ENCODE assay signal across 1 cellular context in the genomic region with DNA sequence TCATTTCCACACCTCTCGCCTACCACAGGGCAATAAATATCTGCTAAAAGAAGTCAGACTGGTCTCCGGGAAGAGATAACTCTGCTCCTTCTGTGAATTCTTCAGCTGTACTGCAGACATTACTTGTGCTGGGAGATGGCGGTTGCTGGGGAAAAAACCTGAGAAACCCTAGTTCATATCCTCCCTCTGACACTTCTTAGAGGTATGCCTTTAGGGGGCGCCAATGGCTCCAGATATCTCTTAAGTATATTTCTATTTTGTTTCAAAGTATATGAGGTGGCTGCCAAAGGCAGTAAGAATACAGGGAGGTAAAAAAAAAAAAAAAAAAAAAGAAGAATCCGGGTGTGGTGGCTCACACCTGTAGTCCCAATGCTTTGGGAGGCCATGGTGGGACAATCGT.
TF ChIP-seq lines count a peak whose summit lies in the region.

No MANE protein-coding gene starts in this region.

TF ChIP-seq in GM23338, 12 proteins besides CTCF, POLR2A, EP300 and RAD21 (continued from another document):
- TF ChIP-seq, protein P1, sequence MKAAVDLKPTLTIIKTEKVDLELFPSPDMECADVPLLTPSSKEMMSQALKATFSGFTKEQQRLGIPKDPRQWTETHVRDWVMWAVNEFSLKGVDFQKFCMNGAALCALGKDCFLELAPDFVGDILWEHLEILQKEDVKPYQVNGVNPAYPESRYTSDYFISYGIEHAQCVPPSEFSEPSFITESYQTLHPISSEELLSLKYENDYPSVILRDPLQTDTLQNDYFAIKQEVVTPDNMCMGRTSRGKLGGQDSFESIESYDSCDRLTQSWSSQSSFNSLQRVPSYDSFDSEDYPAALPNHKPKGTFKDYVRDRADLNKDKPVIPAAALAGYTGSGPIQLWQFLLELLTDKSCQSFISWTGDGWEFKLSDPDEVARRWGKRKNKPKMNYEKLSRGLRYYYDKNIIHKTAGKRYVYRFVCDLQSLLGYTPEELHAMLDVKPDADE (IDR thresholded peaks at IDR 0.05): no peak
- TF ChIP-seq STAT1 (IDR thresholded peaks at IDR 0.05; ENCODE audit: unreplicated experiment): no peak
- no peak for TF ChIP-seq POLR2AphosphoS5 (IDR thresholded peaks at IDR 0.05; ENCODE audit: low read depth)
